In the genomic region with DNA sequence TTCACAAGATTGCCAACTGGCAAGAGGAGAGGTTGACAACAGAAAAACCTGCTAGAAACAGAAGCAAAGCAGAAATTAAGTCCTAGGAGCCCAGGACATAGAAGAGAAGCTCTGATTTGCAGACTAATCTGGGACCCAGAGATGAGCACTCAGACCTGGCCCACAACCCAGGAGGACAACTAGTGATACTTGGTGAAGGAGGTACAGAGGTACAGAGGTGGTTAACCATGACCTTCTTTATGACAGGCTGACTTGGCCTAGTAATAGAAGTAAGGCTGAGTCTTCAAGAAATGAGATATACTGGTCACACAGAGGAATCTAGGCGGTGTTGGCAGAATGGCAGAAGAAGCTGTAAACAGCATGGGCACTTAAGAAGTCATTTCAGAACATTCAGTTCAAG, we compare ENCODE assay signal across 7 cellular contexts.
"Had no signal": no experiment of that assay in that cellular context is flagged by ENCODE, and none has a peak within 500 bp of the region (broad histone marks: within the 10 kb centered on the region; RNA-seq: fewer than 3 reads in every experiment).

No MANE protein-coding gene starts in this region.

- H3K27ac Mint-ChIP-seq: H9, IgD-negative memory B cell had no signal

- ATAC-seq: HepG2 had no signal

- H3K27ac ChIP-seq: GM23248, HL-60 had no signal

- H3K9ac ChIP-seq: GM23248 had no signal

- H3K4me3 Mint-ChIP-seq: H9, IgD-negative memory B cell had no signal

- H2AFZ ChIP-seq: GM23248 had no signal

- H3K9me3 Mint-ChIP-seq: H9, IgD-negative memory B cell had no signal

- H3K4me3 ChIP-seq: GM23248 had no signal

- DNase-seq: GM23248, H9, HCEC 1CT, KBM-7 had no signal

- H3K4me1 Mint-ChIP-seq: H9 had no signal
